Comparison of ENCODE assay signal across 8 cellular contexts in the genomic region with DNA sequence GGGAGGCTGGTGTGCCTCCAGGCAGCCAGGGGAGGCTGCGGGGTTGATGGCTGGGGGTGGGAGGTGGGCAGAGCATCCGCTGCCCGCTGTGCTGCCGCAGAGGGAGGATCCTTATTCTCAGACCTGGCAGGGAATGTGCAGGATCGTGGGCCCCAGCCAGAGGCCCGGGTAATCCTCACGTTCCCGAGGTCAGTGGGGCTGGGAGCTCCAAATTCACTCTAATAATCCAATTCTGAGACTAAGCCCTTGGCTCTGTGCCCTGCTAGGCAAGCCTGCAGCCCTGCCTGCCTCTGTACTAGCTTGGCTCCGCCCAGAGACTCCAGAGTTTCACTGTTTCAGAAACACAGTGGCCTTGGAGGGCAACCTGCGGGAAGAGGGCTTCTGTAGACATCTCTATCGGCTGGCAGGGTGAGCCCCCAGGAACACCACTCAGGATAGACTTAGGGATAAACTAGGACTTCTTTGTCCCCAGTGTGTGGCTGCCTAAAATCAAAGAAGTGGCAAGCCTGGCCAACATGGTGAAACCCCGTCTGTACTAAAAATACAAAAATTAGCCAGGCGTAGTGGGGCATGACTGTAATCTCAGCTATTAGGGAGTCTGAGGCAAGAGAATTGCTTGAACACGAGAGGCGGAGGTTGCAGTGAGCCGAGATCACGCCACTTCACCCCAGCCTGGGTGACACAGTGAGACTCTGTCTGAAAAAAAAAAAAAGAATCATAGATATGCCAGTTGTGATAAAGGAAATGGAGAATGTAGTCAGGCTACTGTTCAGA. TPM values are rescaled to one million over a fixed set of nuclear protein-coding genes. Genes with fewer than 3 reads are reported as not detected.
DNase-seq lines count a peak whose midpoint lies in the region; ATAC-seq and TF ChIP-seq lines count a peak whose summit lies in the region.

No MANE protein-coding gene starts in this region.

- H3K4me1 Mint-ChIP-seq in neural progenitor cell: peaks cover 33% of the 10 kb centered on the region

- DNase-seq in NCI-H1436 (lab: John Stamatoyannopoulos, UW) (peak; percentile 18), NCI-H1436 treated with DMSO at 0.1 percent for 48 hours (lab: John Stamatoyannopoulos, UW) (no peak), neural progenitor cell (ENCODE audit: low spot score) (peak; percentile 62), COLO829 (ENCODE audit: low spot score) (no peak), mesenteric fat pad (ENCODE audit: low spot score) (no peak), A172 (ENCODE audit: low spot score) (no peak)

- H2AFZ ChIP-seq in neural progenitor cell (replicated peaks): peak overlapping the region; percentile 76

- peak overlapping the region; percentile 63 for H3K4me2 ChIP-seq in neural progenitor cell

- H3K27me3 Mint-ChIP-seq in neural progenitor cell (ENCODE audit: insufficient read depth, low read depth): peaks cover 10% of the 10 kb centered on the region

- no peaks in the 10 kb centered on the region for H3K36me3 Mint-ChIP-seq in neural progenitor cell

- H4K20me1 ChIP-seq in neural progenitor cell (ENCODE audit: low read depth): no peaks in the 10 kb centered on the region

- ATAC-seq in HG03457 (IDR thresholded peaks at IDR 0.05; ENCODE audit: unreplicated experiment): peak; percentile 49

- no peaks in the 10 kb centered on the region for H3K36me3 ChIP-seq in neural progenitor cell

- no peak overlapping the region for H3K9ac ChIP-seq in neural progenitor cell

- no peaks in the 10 kb centered on the region for H3K27me3 ChIP-seq in neural progenitor cell

- H3K79me2 ChIP-seq in neural progenitor cell (ENCODE audit: low read depth): no peaks in the 10 kb centered on the region

- H3F3A ChIP-seq in neural progenitor cell (ENCODE audit: low read depth): peaks cover 19% of the 10 kb centered on the region

- peak overlapping the region; percentile 53 for H3K27ac Mint-ChIP-seq in neural progenitor cell

- peak overlapping the region; percentile 8 for H3K4me3 ChIP-seq in neural progenitor cell

- no peak overlapping the region for H3K4me3 Mint-ChIP-seq in neural progenitor cell

- H3K9me3 ChIP-seq in neural progenitor cell (ENCODE audit: low read depth): no peaks in the 10 kb centered on the region

- H3K4me1 ChIP-seq in neural progenitor cell: peaks cover 17% of the 10 kb centered on the region

- TF ChIP-seq CTCF in neural progenitor cell (IDR thresholded peaks at IDR 0.05): no peak

- H3K27ac ChIP-seq in cingulate gyrus (ENCODE audit: low read depth, low read length): peak overlapping the region; percentile 29
- H3K27ac ChIP-seq in neural progenitor cell: no peak overlapping the region

- peaks cover 4% of the 10 kb centered on the region for H3K9me3 Mint-ChIP-seq in neural progenitor cell

RNA-seq across cellular contexts. Expression of gene MLEC, which starts 17.7 kb away (rescaled TPM):
- total RNA-seq in neural progenitor cell (ENCODE audit: low replicate concordance) (94.7 and 100 TPM in 2 replicates), mesenteric fat pad (154 TPM)
- total RNA-seq in A172 (2014; rRNA removed; shearing (Covaris generic)): 105 and 120 TPM in 2 replicates

RNA-seq across cellular contexts. Expression of gene CABP1, which starts 28.8 kb away (rescaled TPM):
- 0.47 and 1.6 TPM in 2 replicates for total RNA-seq in neural progenitor cell (ENCODE audit: low replicate concordance)
- total RNA-seq in mesenteric fat pad: 5.5 TPM
- 0.83 TPM in 1 of 2 replicates, not detected in the other for total RNA-seq in A172 (2014; rRNA removed; shearing (Covaris generic))

RNA-seq across cellular contexts. Expression of gene UNC119B, which starts 41.0 kb away (rescaled TPM):
- total RNA-seq in neural progenitor cell (ENCODE audit: low replicate concordance) (58.4 and 58.9 TPM in 2 replicates), mesenteric fat pad (20.4 TPM)
- total RNA-seq in A172 (2014; rRNA removed; shearing (Covaris generic)): 15.5 and 18.1 TPM in 2 replicates

RNA-seq across cellular contexts. Expression of gene ACADS, which starts 56.4 kb away (rescaled TPM):
- total RNA-seq in neural progenitor cell (ENCODE audit: low replicate concordance) (0.88 and 4.2 TPM in 2 replicates), mesenteric fat pad (66.9 TPM)
- 1.8 TPM in 1 of 2 replicates, not detected in the other for total RNA-seq in A172 (2014; rRNA removed; shearing (Covaris generic))

Comparison
In these comparisons a context has a peak if more than half of its experiments do, and no peak if none do; other contexts are left out.
1. DNase-seq: peak in NCI-H1436 (single experiment) and neural progenitor cell (single experiment); none in NCI-H1436 treated with DMSO at 0.1 percent for 48 hours (single experiment), COLO829 (single experiment), mesenteric fat pad (single experiment) and A172 (single experiment).